21 cellular contexts compared by ENCODE assay signal in genomic region chr12:53478865-53479264, GRCh38. TPM values are rescaled to one million over a fixed set of nuclear protein-coding genes. Genes with fewer than 3 reads are reported as not detected.
DNase-seq lines count a peak whose midpoint lies in the region; ATAC-seq, FAIRE-seq and TF ChIP-seq lines count a peak whose summit lies in the region.
"Had no signal": no experiment of that assay in that cellular context is flagged by ENCODE, and none has a peak within 500 bp of the region (broad histone marks: within the 10 kb centered on the region; RNA-seq: fewer than 3 reads in every experiment).

No MANE protein-coding gene starts in this region.

- H3K27me3 ChIP-seq in astrocyte (ENCODE audit: insufficient read depth, low read length): no peaks in the 10 kb centered on the region
- H3K27me3 ChIP-seq in muscle layer of duodenum (ENCODE audit: low read depth, low read length): no peaks in the 10 kb centered on the region
- H3K27me3 ChIP-seq: brain microvascular endothelial cell, suprapubic skin had no signal

- H3K9me3 Mint-ChIP-seq in natural killer cell (no peaks in the 10 kb centered on the region), astrocyte (ENCODE audit: unreplicated experiment) (no peaks in the 10 kb centered on the region)
- no peaks in the 10 kb centered on the region for H3K9me3 Mint-ChIP-seq in natural killer cell treated with Interleukin-12 subunit alpha and Interleukin-12 subunit beta and Interleukin-15 and Interleukin-18, amount 100 ng/mL, for 72 hours
- H3K9me3 Mint-ChIP-seq: activated CD4-positive, alpha-beta T cell treated with anti-CD3 and anti-CD28 coated beads, Interleukin-2, amount 10 ng/mL, durations not matched to agents 24 days and 14 days; activated T-helper 2 cell treated with anti-CD3 and anti-CD28 coated beads, Interferon-gamma antibody, Interleukin-2, Interleukin-4, amounts not matched to agents 10 μg/mL and 5 μg/mL and 100 μg/mL, durations not matched to agents 14 hours and 24 hours and 36 hours; neural crest cell; T-helper 1 cell treated with Interleukin-12 subunit alpha and Interleukin-12 subunit beta and Interleukin-4 antibody, amounts not matched to agents 30 μg/mL and 1 μg/mL, for 36 hours had no signal

- H3K36me3 ChIP-seq in astrocyte (ENCODE audit: insufficient read depth, low read length) (peaks cover 79% of the 10 kb centered on the region), muscle layer of duodenum (ENCODE audit: control insufficient read depth in 1 of 2, insufficient read depth in 2 of 2, low read length in 2 of 2) (peaks cover 75 to 76% of the 10 kb centered on the region in 2 donors)

- H3K4me2 ChIP-seq in astrocyte (ENCODE audit: low read length): no peak overlapping the region

- H2AFZ ChIP-seq in astrocyte (ENCODE audit: low read depth, low read length): no peak overlapping the region

- H3K27me3 Mint-ChIP-seq in natural killer cell (ENCODE audit: low read depth in 2 of 2) (no peaks in the 10 kb centered on the region), astrocyte (ENCODE audit: low read depth, unreplicated experiment) (no peaks in the 10 kb centered on the region)
- H3K27me3 Mint-ChIP-seq in natural killer cell treated with Interleukin-12 subunit alpha and Interleukin-12 subunit beta and Interleukin-15 and Interleukin-18, amount 100 ng/mL, for 72 hours: no peaks in the 10 kb centered on the region
- H3K27me3 Mint-ChIP-seq: activated CD4-positive, alpha-beta T cell treated with anti-CD3 and anti-CD28 coated beads, Interleukin-2, amount 10 ng/mL, durations not matched to agents 24 days and 14 days had no signal

- ATAC-seq in natural killer cell: no peak
- ATAC-seq in natural killer cell treated with Interleukin-12 subunit alpha and Interleukin-12 subunit beta and Interleukin-15 and Interleukin-18, amount 100 ng/mL, for 72 hours: no peak
- ATAC-seq in GM18502 (IDR thresholded peaks at IDR 0.05; ENCODE audit: poor library complexity, unreplicated experiment): no peak
- ATAC-seq in HG03571 (IDR thresholded peaks at IDR 0.05; ENCODE audit: unreplicated experiment): no peak
- no peak for ATAC-seq in GM18505 (IDR thresholded peaks at IDR 0.05; ENCODE audit: unreplicated experiment)

- H3K9ac ChIP-seq in astrocyte (ENCODE audit: low read length): peak overlapping the region; percentile 28

- peaks cover 10% of the 10 kb centered on the region for H3K36me3 Mint-ChIP-seq in natural killer cell
- peaks cover 35% of the 10 kb centered on the region for H3K36me3 Mint-ChIP-seq in natural killer cell treated with Interleukin-12 subunit alpha and Interleukin-12 subunit beta and Interleukin-15 and Interleukin-18, amount 100 ng/mL, for 72 hours
- H3K36me3 Mint-ChIP-seq in astrocyte (ENCODE audit: low read depth, unreplicated experiment): peaks cover 27% of the 10 kb centered on the region

- H3K27ac Mint-ChIP-seq in natural killer cell (peak overlapping the region; percentile 16 to 31), astrocyte (ENCODE audit: unreplicated experiment) (peak overlapping the region; percentile 53)
- peak overlapping the region in 1 of 2 donors; percentile 35 for H3K27ac Mint-ChIP-seq in natural killer cell treated with Interleukin-12 subunit alpha and Interleukin-12 subunit beta and Interleukin-15 and Interleukin-18, amount 100 ng/mL, for 72 hours
- H3K27ac Mint-ChIP-seq: activated CD4-positive, alpha-beta T cell treated with anti-CD3 and anti-CD28 coated beads, Interleukin-2, amount 10 ng/mL, durations not matched to agents 24 days and 14 days; activated T-helper 2 cell treated with anti-CD3 and anti-CD28 coated beads, Interferon-gamma antibody, Interleukin-2, Interleukin-4, amounts not matched to agents 10 μg/mL and 5 μg/mL and 100 μg/mL, durations not matched to agents 14 hours and 24 hours and 36 hours; T-helper 1 cell treated with Interleukin-12 subunit alpha and Interleukin-12 subunit beta and Interleukin-4 antibody, amounts not matched to agents 30 μg/mL and 1 μg/mL, for 36 hours had no signal

- H3K27ac ChIP-seq in astrocyte (ENCODE audit: low read depth, low read length) (peak overlapping the region; percentile 16), muscle layer of duodenum (ENCODE audit: low read length) (peak overlapping the region; percentile 4)
- H3K27ac ChIP-seq: brain microvascular endothelial cell, suprapubic skin had no signal

- intact Hi-C loops in natural killer cell (cut with micrococcal nuclease): no loop called here

- peaks cover 54% of the 10 kb centered on the region for H3K79me2 ChIP-seq in astrocyte (ENCODE audit: insufficient read depth, low read length)

- TF ChIP-seq CTCF in natural killer cell (IDR thresholded peaks at IDR 0.05): no peak
- TF ChIP-seq CTCF in astrocyte (IDR thresholded peaks at IDR 0.05; ENCODE audit: insufficient read depth, low read depth, low read length): no peak

- DNase-seq in natural killer cell (no peak), astrocyte (ENCODE audit: low read depth) (no peak), hepatic stellate cell (ENCODE audit: low spot score) (no peak)
- DNase-seq in natural killer cell treated with Interleukin-12 subunit alpha and Interleukin-12 subunit beta and Interleukin-15 and Interleukin-18, amount 100 ng/mL, for 72 hours (ENCODE audit: low spot score): no peak
- DNase-seq: activated CD4-positive, alpha-beta T cell treated with anti-CD3 and anti-CD28 coated beads, Interleukin-2, amount 10 ng/mL, durations not matched to agents 24 days and 14 days; brain microvascular endothelial cell; DMS153; hippocampal formation; left ventricle myocardium superior; NCI-H1930; NCI-H526 treated with DMSO at 0.1 percent for 48 hours had no signal

- H3K4me1 ChIP-seq in astrocyte (ENCODE audit: insufficient read depth, low read length) (peaks cover 20% of the 10 kb centered on the region), muscle layer of duodenum (ENCODE audit: control insufficient read depth in 1 of 2, insufficient read depth in 2 of 2, low read length in 2 of 2) (peaks cover 0 to 33% of the 10 kb centered on the region in 2 donors)

- H4K20me1 ChIP-seq in astrocyte (ENCODE audit: insufficient read depth, low read length): peaks cover 97% of the 10 kb centered on the region

- H3K4me1 Mint-ChIP-seq in natural killer cell (peaks cover 34 to 42% of the 10 kb centered on the region in 2 donors), astrocyte (ENCODE audit: low read depth, unreplicated experiment) (peaks cover 48% of the 10 kb centered on the region)
- peaks cover 21 to 30% of the 10 kb centered on the region in 2 donors for H3K4me1 Mint-ChIP-seq in natural killer cell treated with Interleukin-12 subunit alpha and Interleukin-12 subunit beta and Interleukin-15 and Interleukin-18, amount 100 ng/mL, for 72 hours (ENCODE audit: low read depth in 2 of 2)

- H3K4me3 Mint-ChIP-seq in natural killer cell (no peak overlapping the region), astrocyte (ENCODE audit: unreplicated experiment) (no peak overlapping the region)
- H3K4me3 Mint-ChIP-seq in natural killer cell treated with Interleukin-12 subunit alpha and Interleukin-12 subunit beta and Interleukin-15 and Interleukin-18, amount 100 ng/mL, for 72 hours: no peak overlapping the region
- H3K4me3 Mint-ChIP-seq: activated CD4-positive, alpha-beta T cell treated with anti-CD3 and anti-CD28 coated beads, Interleukin-2, amount 10 ng/mL, durations not matched to agents 24 days and 14 days; neural crest cell; T-helper 1 cell treated with Interleukin-12 subunit alpha and Interleukin-12 subunit beta and Interleukin-4 antibody, amounts not matched to agents 30 μg/mL and 1 μg/mL, for 36 hours had no signal

- FAIRE-seq in astrocyte (lab: Jason Lieb, UNC): no peak
- FAIRE-seq: RCC 7860 had no signal

- TF ChIP-seq POLR2A in GM18505 (IDR thresholded peaks at IDR 0.05; ENCODE audit: borderline replicate concordance, extremely low read depth, insufficient read depth, insufficient read length): no peak

- H3K9me3 ChIP-seq in astrocyte (ENCODE audit: insufficient read depth, low read depth, low read length) (no peaks in the 10 kb centered on the region), muscle layer of duodenum (ENCODE audit: control insufficient read depth in 1 of 2, low read length in 2 of 2) (no peaks in the 10 kb centered on the region)
- H3K9me3 ChIP-seq: suprapubic skin had no signal

- no peak overlapping the region for H3K4me3 ChIP-seq in astrocyte (ENCODE audit: insufficient read depth, low read depth, low read length)
- H3K4me3 ChIP-seq in muscle layer of duodenum (ENCODE audit: low read depth in 1 of 2, low read length in 2 of 2): no peak overlapping the region
- H3K4me3 ChIP-seq: skin epidermis, suprapubic skin had no signal

RNA-seq across cellular contexts. Expression of gene MAP3K12, which starts 20.4 kb away (rescaled TPM):
- 10 to 100 TPM; 15.3 to 21.8 (median 21.8) TPM for total RNA-seq in natural killer cell
- total RNA-seq in natural killer cell treated with Interleukin-12 subunit alpha and Interleukin-12 subunit beta and Interleukin-15 and Interleukin-18, amount 100 ng/mL, for 72 hours: 10 to 100 TPM; 13.1 to 13.3 TPM
- 11.1 and 13.1 TPM in 2 replicates for total RNA-seq in astrocyte

RNA-seq across cellular contexts. Expression of gene TARBP2, which starts 22.2 kb away (rescaled TPM):
- total RNA-seq in natural killer cell: 10 to 100 TPM; 23.8 to 35.1 (median 33.7) TPM
- 10 to 100 TPM; 33.8 to 56.7 TPM for total RNA-seq in natural killer cell treated with Interleukin-12 subunit alpha and Interleukin-12 subunit beta and Interleukin-15 and Interleukin-18, amount 100 ng/mL, for 72 hours
- 40.4 and 51.1 TPM in 2 replicates for total RNA-seq in astrocyte

RNA-seq across cellular contexts. Expression of gene PCBP2, which starts 27.0 kb away (rescaled TPM):
- total RNA-seq in natural killer cell: 1,000 to 10,000 TPM in 1 of 3 donors, 100 to 1,000 TPM in 2; 910 to 1,083 (median 943) TPM
- total RNA-seq in natural killer cell treated with Interleukin-12 subunit alpha and Interleukin-12 subunit beta and Interleukin-15 and Interleukin-18, amount 100 ng/mL, for 72 hours: 100 to 1,000 TPM; 641 to 747 TPM
- total RNA-seq in astrocyte: 708 and 733 TPM in 2 replicates

RNA-seq across cellular contexts. Expression of gene NPFF, which starts 28.4 kb away (rescaled TPM):
- total RNA-seq in natural killer cell: not detected
- total RNA-seq in natural killer cell treated with Interleukin-12 subunit alpha and Interleukin-12 subunit beta and Interleukin-15 and Interleukin-18, amount 100 ng/mL, for 72 hours: 1 to 10 TPM in 1 of 2 donors, not detected in 1; 1.9 TPM
- 0.82 TPM in 1 of 2 replicates, not detected in the other for total RNA-seq in astrocyte
- total RNA-seq: activated CD4-positive, alpha-beta T cell treated with anti-CD3 and anti-CD28 coated beads, Interleukin-2, amount 10 ng/mL, durations not matched to agents 24 days and 14 days; activated T-helper 2 cell treated with anti-CD3 and anti-CD28 coated beads, Interferon-gamma antibody, Interleukin-2, Interleukin-4, amounts not matched to agents 10 μg/mL and 5 μg/mL and 100 μg/mL, durations not matched to agents 14 hours and 24 hours and 36 hours; left ventricle myocardium superior; neural crest cell; suprapubic skin had no signal

RNA-seq across cellular contexts. Expression of gene PRR13, which starts 37.3 kb away (rescaled TPM):
- 100 to 1,000 TPM; 214 to 233 (median 231) TPM for total RNA-seq in natural killer cell
- 100 to 1,000 TPM; 206 to 353 TPM for total RNA-seq in natural killer cell treated with Interleukin-12 subunit alpha and Interleukin-12 subunit beta and Interleukin-15 and Interleukin-18, amount 100 ng/mL, for 72 hours
- total RNA-seq in astrocyte: 159 and 190 TPM in 2 replicates
